Comparison of ENCODE assay signal across 9 cellular contexts in the genomic region with DNA sequence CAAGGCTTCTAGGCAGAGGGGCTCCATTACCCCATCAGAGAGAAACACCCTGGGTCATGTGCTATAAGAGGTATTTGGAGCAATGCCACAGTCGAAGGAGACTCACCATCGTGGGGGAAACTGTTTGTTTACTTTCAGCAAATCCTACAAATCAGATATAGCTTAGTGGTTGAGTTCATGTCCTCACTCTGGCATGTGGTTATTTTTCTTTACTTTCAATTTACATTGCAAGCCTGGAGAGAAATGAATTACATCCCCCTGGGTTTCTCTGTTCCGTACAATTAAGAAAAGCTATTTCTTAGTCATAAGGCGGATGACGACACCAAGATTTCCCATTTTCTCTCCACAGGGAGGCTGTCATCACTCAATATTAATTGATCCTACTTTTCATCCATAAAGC. TPM values are rescaled to one million over a fixed set of nuclear protein-coding genes. Genes with fewer than 3 reads are reported as not detected.
DNase-seq lines count a peak whose midpoint lies in the region; ATAC-seq and TF ChIP-seq lines count a peak whose summit lies in the region.
"Had no signal": no experiment of that assay in that cellular context is flagged by ENCODE, and none has a peak within 500 bp of the region (broad histone marks: within the 10 kb centered on the region; RNA-seq: fewer than 3 reads in every experiment).

No MANE protein-coding gene starts in this region.

- ATAC-seq in GM21367 (IDR thresholded peaks at IDR 0.05; ENCODE audit: unreplicated experiment) (peak; percentile 45), GM23338 (no peak)

- POLR2A ChIA-PET in SK-N-SH (lab: Yijun Ruan, JAX) = no interaction called here

- H3K9me2 ChIP-seq in SK-N-SH (no peaks in the 10 kb centered on the region), GM23338 (ENCODE audit: insufficient read depth) (peaks cover 9% of the 10 kb centered on the region; the same call in 1 of the 2 replicates)

- H3K4me1 Mint-ChIP-seq in glutamatergic neuron (ENCODE audit: low read depth, unreplicated experiment) (peaks cover 8% of the 10 kb centered on the region), GM23338 (peaks cover 29% of the 10 kb centered on the region)

- no peak overlapping the region for H3K4me3 Mint-ChIP-seq in glutamatergic neuron (ENCODE audit: unreplicated experiment)
- no peak overlapping the region for H3K4me3 Mint-ChIP-seq in GM23338

- WGBS in SK-N-SH (ENCODE audit: low lambda C conversion rate) = 58% methylated on average over 5 of the region's 5 CpGs

- peak; percentile 76 for DNase-seq in AG10803 (ENCODE audit: low read depth)
- no peak for DNase-seq in SK-N-SH
- no peak for DNase-seq in glutamatergic neuron
- DNase-seq in GM23338 (ENCODE audit: low spot score) = no peak
- no peak for DNase-seq in stimulated activated CD8-positive, alpha-beta memory T cell treated with anti-CD3 and anti-CD28 coated beads, Interleukin-4, amount 100 ng/mL, for 48 hours
- no peak for DNase-seq in iPS-NIHi11 (ENCODE audit: low spot score)
- no peak for DNase-seq in GOT3 (lab: John Stamatoyannopoulos, UW)
- DNase-seq: retina had no signal

- CTCF ChIA-PET in SK-N-SH (lab: Yijun Ruan, JAX) = interaction anchor here (1.0 kb wide), 1 partner anchor 40 kb away, joined by 3 read pairs; no protein-coding TSS in a partner anchor

- H3K4me3 ChIP-seq in AG10803 (ENCODE audit: low read length) = no peak overlapping the region
- no peak overlapping the region for H3K4me3 ChIP-seq in SK-N-SH (ENCODE audit: low read depth in 2 of 2, low read length in 1 of 2)
- no peak overlapping the region for H3K4me3 ChIP-seq in GM23338

- H3K27ac ChIP-seq in SK-N-SH (ENCODE audit: low read depth in 2 of 2, low read length in 1 of 2) (peak overlapping the region; percentile 2 to 52; a peak in 2 of 4 replicates), GM23338 (ENCODE audit: low read depth) (no peak overlapping the region)

- TF ChIP-seq RAD21 in SK-N-SH (IDR thresholded peaks at IDR 0.05; ENCODE audit: low read length) = no peak

- H3F3A ChIP-seq in SK-N-SH (replicated peaks; ENCODE audit: insufficient read depth) = peaks cover 9% of the 10 kb centered on the region
- no peaks in the 10 kb centered on the region for H3F3A ChIP-seq in GM23338 (replicated peaks; ENCODE audit: low read depth)

- TF ChIP-seq EP300 in SK-N-SH (IDR thresholded peaks at IDR 0.05; ENCODE audit: borderline replicate concordance in 1 of 2, low read depth in 1 of 2, low read length in 1 of 2) = no peak

- H3K4me2 ChIP-seq in SK-N-SH = peak overlapping the region; percentile 36
- no peak overlapping the region for H3K4me2 ChIP-seq in GM23338

- H3K79me2 ChIP-seq in SK-N-SH (ENCODE audit: insufficient read depth) = peaks cover 16% of the 10 kb centered on the region
- no peaks in the 10 kb centered on the region for H3K79me2 ChIP-seq in GM23338 (replicated peaks; ENCODE audit: insufficient read depth)

- H3K27me3 Mint-ChIP-seq in glutamatergic neuron (ENCODE audit: unreplicated experiment) = peaks cover 2% of the 10 kb centered on the region
- peaks cover 2% of the 10 kb centered on the region for H3K27me3 Mint-ChIP-seq in GM23338 (ENCODE audit: insufficient read depth, low read depth, poor library complexity)

- H3K36me3 Mint-ChIP-seq in glutamatergic neuron (ENCODE audit: unreplicated experiment) (peaks cover 5% of the 10 kb centered on the region), GM23338 (ENCODE audit: low read depth) (peaks cover 4% of the 10 kb centered on the region; the same call in 2 of the 3 replicates)

- H3K9me3 Mint-ChIP-seq in glutamatergic neuron (ENCODE audit: unreplicated experiment) = peaks cover 6% of the 10 kb centered on the region
- peaks cover 6% of the 10 kb centered on the region for H3K9me3 Mint-ChIP-seq in GM23338

- no peak overlapping the region for H2AFZ ChIP-seq in SK-N-SH (ENCODE audit: low read depth)
- no peak overlapping the region for H2AFZ ChIP-seq in GM23338

- H3K27me3 ChIP-seq in SK-N-SH (ENCODE audit: insufficient read depth) (no peaks in the 10 kb centered on the region), GM23338 (ENCODE audit: insufficient read depth) (no peaks in the 10 kb centered on the region)

- H3K27ac Mint-ChIP-seq in glutamatergic neuron (ENCODE audit: unreplicated experiment) (peak overlapping the region; percentile 63), GM23338 (no peak overlapping the region)

- H3K9ac ChIP-seq in SK-N-SH = no peak overlapping the region

- H3K4me1 ChIP-seq in SK-N-SH (ENCODE audit: control insufficient read depth in 1 of 2, insufficient read depth in 2 of 2, low read depth in 1 of 2, low read length in 1 of 2) (peaks cover 36 to 50% of the 10 kb centered on the region in 2 experiments; a peak in 3 of 4 replicates), GM23338 (ENCODE audit: insufficient read depth) (peaks cover 25% of the 10 kb centered on the region)

- no peaks in the 10 kb centered on the region for H4K20me1 ChIP-seq in SK-N-SH (ENCODE audit: insufficient read depth)
- no peaks in the 10 kb centered on the region for H4K20me1 ChIP-seq in GM23338 (replicated peaks; ENCODE audit: insufficient read depth)

- H3K36me3 ChIP-seq in SK-N-SH (replicated peaks in 1 of 2; ENCODE audit: control insufficient read depth in 1 of 2, insufficient read depth in 2 of 2, low read length in 1 of 2) (peaks cover 8 to 10% of the 10 kb centered on the region in 2 experiments), GM23338 (ENCODE audit: insufficient read depth) (no peaks in the 10 kb centered on the region)

- no peaks in the 10 kb centered on the region for H3K9me3 ChIP-seq in SK-N-SH

- TF ChIP-seq CTCF in AG10803 (conservative IDR thresholded peaks at IDR 0.05; ENCODE audit: low read length) (no peak), SK-N-SH (IDR thresholded peaks at IDR 0.05) (no peak), glutamatergic neuron (IDR thresholded peaks at IDR 0.05; ENCODE audit: partially characterized antibody, unreplicated experiment) (no peak), GM23338 (conservative IDR thresholded peaks at IDR 0.05; ENCODE audit: low read depth in 2 of 2) (no peak)

TF ChIP-seq in SK-N-SH, 30 proteins besides CTCF, POLR2A, EP300 and RAD21 (continues in another document):
- TF ChIP-seq, protein P1, sequence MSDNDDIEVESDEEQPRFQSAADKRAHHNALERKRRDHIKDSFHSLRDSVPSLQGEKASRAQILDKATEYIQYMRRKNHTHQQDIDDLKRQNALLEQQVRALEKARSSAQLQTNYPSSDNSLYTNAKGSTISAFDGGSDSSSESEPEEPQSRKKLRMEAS (IDR thresholded peaks at IDR 0.05; ENCODE audit: low read depth) = 0 out of 2 replicates have a peak, but pooled peaks have one; percentile 26
- TF ChIP-seq FOXM1 (IDR thresholded peaks at IDR 0.05; ENCODE audit: low read depth) = no peak
- peak; percentile 18 for TF ChIP-seq JUND (IDR thresholded peaks at IDR 0.05)
- TF ChIP-seq MXI1 (IDR thresholded peaks at IDR 0.05; ENCODE audit: low read depth, low read length) = no peak
- TF ChIP-seq ELF1 (IDR thresholded peaks at IDR 0.05) = no peak

RNA-seq across cellular contexts. Expression of gene RFTN1, which starts 36.9 kb away (rescaled TPM):
- polyA plus RNA-seq in SK-N-SH (2012; rRNA removed) (21.2 and 22.6 TPM in 2 replicates), GM23338 (2016; fragmentation: Nextera tagmentation; extraction: Ambion mirVana) (3.3 and 4.6 TPM in 2 replicates)
- 24.3 and 25.7 TPM in 2 replicates for polyA plus RNA-seq in SK-N-SH (2012; cell fraction: cytosol; rRNA removed)
- 27.3 and 28.7 TPM in 2 replicates for polyA plus RNA-seq in SK-N-SH (2012; cell fraction: nucleus; rRNA removed)
- total RNA-seq in glutamatergic neuron (ENCODE audit: unreplicated experiment) = 6.4 TPM
- total RNA-seq in GM23338 (2014; rRNA removed; shearing (Covaris generic)) = 6.8 and 7.2 TPM in 2 replicates
